1 cellular context compared by ENCODE assay signal in the genomic region with DNA sequence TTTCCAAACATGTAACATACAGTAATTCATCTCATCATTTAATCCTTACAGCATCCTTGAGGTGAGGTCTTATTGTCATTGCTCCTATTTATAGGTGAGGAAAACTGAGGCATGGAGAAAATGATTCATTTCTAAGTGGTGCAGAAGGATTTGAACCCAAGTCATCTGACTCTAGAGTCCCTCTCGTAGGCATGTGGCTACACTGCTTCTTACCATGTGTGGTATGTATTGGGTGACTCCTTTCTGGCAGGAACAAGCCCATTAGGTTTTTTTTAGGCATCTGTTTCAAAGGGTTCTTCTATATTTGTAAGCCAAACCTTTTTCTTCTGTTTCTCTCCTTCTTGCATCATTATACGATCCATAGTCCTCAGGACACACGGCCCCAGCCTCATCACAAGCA.
TF ChIP-seq lines count a peak whose summit lies in the region.

No MANE protein-coding gene starts in this region.

TF ChIP-seq in K562, 482 proteins besides CTCF, POLR2A, EP300 and RAD21:
- TF ChIP-seq HNRNPL (IDR thresholded peaks at IDR 0.05; ENCODE audit: low read depth, low read length) (no peak), NR1H2 (CRISPR knock-in tag; IDR thresholded peaks at IDR 0.05) (0 out of 2 replicates have a peak, but pooled peaks have one; percentile 36)
